In the genomic region with DNA sequence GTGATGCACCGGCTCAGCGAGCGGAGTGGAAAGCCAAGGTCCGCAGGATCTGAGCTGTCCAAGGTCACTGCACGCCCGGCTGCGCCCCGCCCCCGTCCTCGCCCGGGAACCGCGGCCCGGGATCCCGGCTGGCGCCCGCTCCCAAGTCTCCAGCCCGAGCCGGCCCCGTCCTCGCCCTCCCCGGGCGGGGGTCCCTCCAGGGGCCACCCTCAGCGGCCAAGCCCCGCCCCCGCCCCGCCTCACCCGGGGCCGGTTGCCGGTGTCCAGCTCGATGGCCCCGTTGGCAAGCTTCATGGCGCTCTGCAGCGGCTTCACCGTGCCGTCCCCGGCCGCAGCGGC, we compare ENCODE assay signal across 8 cellular contexts. TPM values are rescaled to one million over a fixed set of nuclear protein-coding genes. Genes with fewer than 3 reads are reported as not detected.
DNase-seq lines count a peak whose midpoint lies in the region; ATAC-seq and TF ChIP-seq lines count a peak whose summit lies in the region.

No MANE protein-coding gene starts in this region.

- DNase-seq in HAP-1 (ENCODE audit: low spot score in 2 of 2), result peak; percentile 40 to 80
- peak; percentile 65 for DNase-seq in midbrain (lab: John Stamatoyannopoulos, UW)
- no peak for DNase-seq in NCI-H1436 (lab: John Stamatoyannopoulos, UW)
- DNase-seq in COLO829 (ENCODE audit: low spot score), result no peak
- DNase-seq in NCI-H226, result no peak

- H3K9ac ChIP-seq in OCI-LY1 (ENCODE audit: low read length), result peak overlapping the region; percentile 85

- H3K4me2 ChIP-seq in OCI-LY1 (ENCODE audit: low read length), result peak overlapping the region; percentile 66

- H4K20me1 ChIP-seq in OCI-LY1 (ENCODE audit: insufficient read depth, low read length), result no peaks in the 10 kb centered on the region

- no peaks in the 10 kb centered on the region for H3K79me2 ChIP-seq in OCI-LY1 (ENCODE audit: insufficient read depth, low read length)

- H3F3A ChIP-seq in OCI-LY1 (ENCODE audit: insufficient read depth, low read length), result 0 out of 2 replicates have a peak, but pooled peaks cover 2% of the 10 kb centered on the region

- H3K27me3 ChIP-seq in HAP-1 (ENCODE audit: low read depth) (no peaks in the 10 kb centered on the region), OCI-LY1 (ENCODE audit: insufficient read depth, low read length) (no peaks in the 10 kb centered on the region), ectodermal cell (ENCODE audit: control insufficient read depth, insufficient read depth, low read length, poor library complexity, severe bottlenecking) (peaks cover 35% of the 10 kb centered on the region)

- no peaks in the 10 kb centered on the region for H3K9me3 ChIP-seq in HAP-1
- no peaks in the 10 kb centered on the region for H3K9me3 ChIP-seq in OCI-LY1 (ENCODE audit: low read length)
- no peaks in the 10 kb centered on the region for H3K9me3 ChIP-seq in ectodermal cell (ENCODE audit: control insufficient read depth, low read length)

- peak; percentile 23 for ATAC-seq in GM18502 (IDR thresholded peaks at IDR 0.05; ENCODE audit: poor library complexity, unreplicated experiment)

- 0% methylated on average over 39 of the region's 39 CpGs for WGBS in ectodermal cell, 2 experiments

- H3K36me3 ChIP-seq in HAP-1 (replicated peaks) (peaks cover 33% of the 10 kb centered on the region), OCI-LY1 (ENCODE audit: insufficient read depth, low read length) (peaks cover 41% of the 10 kb centered on the region), ectodermal cell (ENCODE audit: control insufficient read depth, insufficient read depth, low read length) (peaks cover 12% of the 10 kb centered on the region)

- H2AFZ ChIP-seq in OCI-LY1 (ENCODE audit: low read length), result no peak overlapping the region

- H3K9me2 ChIP-seq in OCI-LY1 (ENCODE audit: low read depth, low read length), result no peaks in the 10 kb centered on the region

- TF ChIP-seq CTCF in OCI-LY1 (IDR thresholded peaks at IDR 0.05; ENCODE audit: low read length), result no peak

- peak overlapping the region; percentile 71 for H3K4me3 ChIP-seq in HAP-1
- peak overlapping the region; percentile 85 for H3K4me3 ChIP-seq in OCI-LY1 (ENCODE audit: low read depth, low read length, poor library complexity, severe bottlenecking)
- H3K4me3 ChIP-seq in ectodermal cell (ENCODE audit: insufficient read depth, low read depth, low read length), result peak overlapping the region; percentile 89

- H3K4me1 ChIP-seq in HAP-1, result peaks cover 5% of the 10 kb centered on the region; the same call in 1 of the 2 replicates
- H3K4me1 ChIP-seq in OCI-LY1 (ENCODE audit: insufficient read depth, low read length, severe bottlenecking), result peaks cover 17% of the 10 kb centered on the region
- peaks cover 17% of the 10 kb centered on the region for H3K4me1 ChIP-seq in ectodermal cell (ENCODE audit: control insufficient read depth, insufficient read depth, low read length)

- in situ Hi-C loops in HAP-1 (cut with MboI; ENCODE audit: low sequenced_read_pairs), result no loop called here

- H3K27ac ChIP-seq in OCI-LY1 (ENCODE audit: low read depth, low read length, poor library complexity, severe bottlenecking) (no peak overlapping the region), ectodermal cell (ENCODE audit: insufficient read depth, low read depth, low read length, poor library complexity, severe bottlenecking) (no peak overlapping the region)

RNA-seq across cellular contexts. Expression of a gene that starts 0.2 kb away (rescaled TPM):
- polyA plus RNA-seq in ectodermal cell (2013, experiment 1 of 4), result 13.8 TPM
- 12.7 TPM for polyA plus RNA-seq in ectodermal cell (2013, experiment 2 of 4)
- 10.1 TPM for polyA plus RNA-seq in ectodermal cell (2013, experiment 3 of 4)
- polyA plus RNA-seq in ectodermal cell (2013, experiment 4 of 4), result 14.5 TPM

RNA-seq across cellular contexts. Expression of a gene that starts 0.8 kb away (rescaled TPM):
- 16.8 TPM for polyA plus RNA-seq in ectodermal cell (2013, experiment 1 of 4)
- polyA plus RNA-seq in ectodermal cell (2013, experiment 2 of 4), result 18.0 TPM
- polyA plus RNA-seq in ectodermal cell (2013, experiment 3 of 4), result 13.5 TPM
- polyA plus RNA-seq in ectodermal cell (2013, experiment 4 of 4), result 14.8 TPM

RNA-seq across cellular contexts. Expression of a gene that starts 19.0 kb away (rescaled TPM):
- polyA plus RNA-seq in ectodermal cell (2013, experiment 1 of 4), result 7.0 TPM
- 7.2 TPM for polyA plus RNA-seq in ectodermal cell (2013, experiment 2 of 4)
- polyA plus RNA-seq in ectodermal cell (2013, experiment 3 of 4), result 7.4 TPM
- polyA plus RNA-seq in ectodermal cell (2013, experiment 4 of 4), result 8.8 TPM

RNA-seq across cellular contexts. Expression of a gene that starts 34.0 kb away (rescaled TPM):
- polyA plus RNA-seq in ectodermal cell (2013, experiment 1 of 4), result 112 TPM
- 90.9 TPM for polyA plus RNA-seq in ectodermal cell (2013, experiment 2 of 4)
- 101 TPM for polyA plus RNA-seq in ectodermal cell (2013, experiment 3 of 4)
- polyA plus RNA-seq in ectodermal cell (2013, experiment 4 of 4), result 88.6 TPM

Comparison
In these comparisons a context has a peak if more than half of its experiments do, and no peak if none do; other contexts are left out.
1. DNase-seq: peak in HAP-1 (2 of 2) and midbrain (single experiment); none in NCI-H1436 (single experiment), COLO829 (single experiment) and NCI-H226 (single experiment).
2. Peak in every context shown above with its lines, with median percentiles within 50 percentile points of each other: H3K4me3 ChIP-seq.